Comparison of ENCODE assay signal across 33 cellular contexts in the genomic region with DNA sequence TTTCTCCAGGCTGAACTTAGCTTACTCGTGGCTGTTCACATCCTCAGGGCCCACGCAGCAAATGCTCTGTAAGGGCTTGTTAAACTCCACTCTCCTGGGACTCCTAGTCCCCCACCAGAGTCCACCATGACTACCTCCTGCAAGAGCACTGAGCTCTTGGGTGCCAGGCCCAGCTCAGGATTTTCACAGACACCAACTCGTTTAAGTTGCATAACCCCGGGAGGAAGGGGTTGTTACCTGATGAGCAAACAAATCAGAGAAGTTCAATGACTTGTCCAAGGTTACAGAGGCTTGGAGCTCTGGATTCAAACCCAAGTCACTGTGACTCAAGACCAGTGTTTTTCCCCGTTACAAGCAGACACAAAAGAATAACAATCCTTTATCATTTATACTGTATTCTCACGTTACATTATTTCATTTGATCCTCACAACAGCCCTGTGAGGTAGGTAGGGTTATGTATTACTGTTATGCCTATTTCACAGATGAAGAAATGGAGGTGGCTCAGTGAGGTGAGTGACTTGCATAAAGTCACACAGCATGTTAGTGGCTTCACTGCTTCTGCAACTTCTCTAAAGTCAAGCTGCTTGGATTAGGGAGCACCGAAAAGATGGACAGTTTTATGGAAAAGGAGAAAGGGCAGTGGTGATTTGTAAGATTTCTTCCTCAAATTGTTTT. TPM values are rescaled to one million over a fixed set of nuclear protein-coding genes. Genes with fewer than 3 reads are reported as not detected.
DNase-seq lines count a peak whose midpoint lies in the region; ATAC-seq, FAIRE-seq and TF ChIP-seq lines count a peak whose summit lies in the region.
"Had no signal": no experiment of that assay in that cellular context is flagged by ENCODE, and none has a peak within 500 bp of the region (broad histone marks: within the 10 kb centered on the region; RNA-seq: fewer than 3 reads in every experiment).

No MANE protein-coding gene starts in this region.

- no peaks in the 10 kb centered on the region for H3K4me1 ChIP-seq in H9 (ENCODE audit: insufficient read depth, low read length)
- peaks cover 9 to 22% of the 10 kb centered on the region in 2 experiments; a peak in 4 of 5 replicates for H3K4me1 ChIP-seq in K562 (replicated peaks in 1 of 2; ENCODE audit: control insufficient read depth in 2 of 2, insufficient read depth in 2 of 2, low read length in 2 of 2)
- H3K4me1 ChIP-seq in right lobe of liver, result peaks cover 0 to 44% (median 11%) of the 10 kb centered on the region in 4 donors
- H3K4me1 ChIP-seq: Caco-2, colonic mucosa had no signal

- no peaks in the 10 kb centered on the region for H3K23me2 ChIP-seq in H9 (ENCODE audit: insufficient read length, low read depth, low read length, poor library complexity, severe bottlenecking)

- no peak overlapping the region for H3T11ph ChIP-seq in H9 (ENCODE audit: low read length)

- ATAC-seq in K562 (no peak), right lobe of liver (peak; percentile 22 to 57 (median 36)), HG03378 (IDR thresholded peaks at IDR 0.05; ENCODE audit: unreplicated experiment) (no peak)
- no peak for ATAC-seq in stimulated activated effector memory CD8-positive, alpha-beta T cell treated with anti-CD3 and anti-CD28 coated beads, Interleukin-12 subunit alpha, Interleukin-12 subunit beta, amount 100 ng/mL, for 72 hours
- no peak for ATAC-seq in naive thymus-derived CD8-positive, alpha-beta T cell
- ATAC-seq: left cardiac atrium; stimulated activated naive CD8-positive, alpha-beta T cell treated with anti-CD3 and anti-CD28 coated beads, Interleukin-15, Interleukin-2, amounts not matched to agents 100 U/mL and 50 U/mL, for 24 hours had no signal

- H3K9me3 ChIP-seq in H9 (ENCODE audit: control insufficient read depth, low read depth, low read length) (no peaks in the 10 kb centered on the region), K562 (replicated peaks; ENCODE audit: control insufficient read depth, insufficient read depth, low read depth, low read length) (no peaks in the 10 kb centered on the region), right lobe of liver (no peaks in the 10 kb centered on the region)
- H3K9me3 ChIP-seq: BLaER1, Caco-2, colonic mucosa, MG63 had no signal

- H2BK12ac ChIP-seq in H9 (ENCODE audit: insufficient read length, low read depth, low read length), result no peak overlapping the region

- no peak overlapping the region for H3K4me3 Mint-ChIP-seq in H9
- H3K4me3 Mint-ChIP-seq in stimulated activated effector memory CD8-positive, alpha-beta T cell treated with anti-CD3 and anti-CD28 coated beads, Interleukin-12 subunit alpha, Interleukin-12 subunit beta, amount 100 ng/mL, for 72 hours, result no peak overlapping the region
- no peak overlapping the region for H3K4me3 Mint-ChIP-seq in naive thymus-derived CD8-positive, alpha-beta T cell
- H3K4me3 Mint-ChIP-seq: activated CD4-positive, alpha-beta memory T cell treated with anti-CD3 and anti-CD28 coated beads, Interleukin-2, amount 10 ng/mL, durations not matched to agents 7 days and 5 days; activated naive CD4-positive, alpha-beta T cell treated with anti-CD3 and anti-CD28 coated beads, Interleukin-2, amount 10 ng/mL, durations not matched to agents 7 days and 5 days; activated T-helper 1 cell treated with anti-CD3 and anti-CD28 coated beads, Interleukin-12 subunit alpha, Interleukin-12 subunit beta, Interleukin-2, Interleukin-4 antibody, amounts not matched to agents 30 ng/mL and 10 ng/mL and 1 ng/mL, durations not matched to agents 14 hours and 24 hours and 36 hours had no signal

- H3K4me1 Mint-ChIP-seq in H9, result peaks cover 0 to 6% of the 10 kb centered on the region in 2 experiments; a peak in 2 of 4 replicates
- no peaks in the 10 kb centered on the region for H3K4me1 Mint-ChIP-seq in stimulated activated effector memory CD8-positive, alpha-beta T cell treated with anti-CD3 and anti-CD28 coated beads, Interleukin-12 subunit alpha, Interleukin-12 subunit beta, amount 100 ng/mL, for 72 hours
- H3K4me1 Mint-ChIP-seq in naive thymus-derived CD8-positive, alpha-beta T cell, result peaks cover 0 to 5% (median 2%) of the 10 kb centered on the region in 4 donors
- H3K4me1 Mint-ChIP-seq: activated CD4-positive, alpha-beta memory T cell treated with anti-CD3 and anti-CD28 coated beads, Interleukin-2, amount 10 ng/mL, durations not matched to agents 7 days and 5 days; activated naive CD4-positive, alpha-beta T cell treated with anti-CD3 and anti-CD28 coated beads, Interleukin-2, amount 10 ng/mL, durations not matched to agents 7 days and 5 days had no signal

- H3K9ac ChIP-seq in H9 (ENCODE audit: extremely low read depth, insufficient read length, low read length), result no peak overlapping the region
- H3K9ac ChIP-seq in K562 (ENCODE audit: insufficient read depth in 1 of 2, low read depth in 2 of 2, low read length in 2 of 2), result no peak overlapping the region
- H3K9ac ChIP-seq: BLaER1, KMS-11 had no signal

- TF ChIP-seq CTCF in H9 (conservative IDR thresholded peaks at IDR 0.05), result no peak
- TF ChIP-seq CTCF in K562 (IDR thresholded peaks at IDR 0.05 in 2 of 3, conservative IDR thresholded peaks at IDR 0.05 in 1 of 3; ENCODE audit: insufficient read depth in 2 of 3, low read depth in 1 of 3, low read length in 3 of 3), result no peak
- no peak for TF ChIP-seq CTCF in right lobe of liver (IDR thresholded peaks at IDR 0.05)

- H2BK5ac ChIP-seq in H9 (ENCODE audit: insufficient read length, low read length), result no peak overlapping the region

- intact Hi-C loops in K562 (cut with micrococcal nuclease), result no loop called here
- intact Hi-C loops in right lobe of liver (cut with DNase I), result no loop called here

- H3K4me3 ChIP-seq in K562 (no peak overlapping the region), right lobe of liver (peak overlapping the region; percentile 24 to 62 (median 55))
- H3K4me3 ChIP-seq: BLaER1, colonic mucosa, MG63, PC-9 had no signal

- no peak overlapping the region for H4K8ac ChIP-seq in H9 (replicated peaks; ENCODE audit: insufficient read length, low read depth, low read length)

- H4K20me1 ChIP-seq in H9 (ENCODE audit: control insufficient read depth, insufficient read depth, insufficient read length) (no peaks in the 10 kb centered on the region), K562 (replicated peaks; ENCODE audit: control insufficient read depth, insufficient read depth, low read length) (no peaks in the 10 kb centered on the region)
- H4K20me1 ChIP-seq: BLaER1 had no signal

- no peaks in the 10 kb centered on the region for H3K9me1 ChIP-seq in K562 (ENCODE audit: control insufficient read depth, insufficient read depth, low read length)

- H3K27me3 ChIP-seq in H9 (ENCODE audit: insufficient read depth, low read length), result no peaks in the 10 kb centered on the region
- no peaks in the 10 kb centered on the region for H3K27me3 ChIP-seq in K562 (ENCODE audit: control insufficient read depth in 2 of 2, insufficient read depth in 2 of 2, low read length in 2 of 2)
- no peaks in the 10 kb centered on the region for H3K27me3 ChIP-seq in right lobe of liver
- H3K27me3 ChIP-seq: BLaER1, colonic mucosa, MG63 had no signal

- POLR2A ChIA-PET in K562 (lab: Yijun Ruan, JAX), result interaction anchor here (0.7 to 2.8 kb wide), 2 partner anchors 11 kb away, joined by 3 to 8 read pairs; no protein-coding TSS in a partner anchor
- POLR2A ChIA-PET in naive thymus-derived CD8-positive, alpha-beta T cell (lab: Charles Lee), result interaction anchor here (0.6 kb wide), 1 partner anchor 231 kb away, joined by 3 read pairs; no protein-coding TSS in a partner anchor

- H3K27ac ChIP-seq in H9 (ENCODE audit: insufficient read length, low read depth, low read length), result no peak overlapping the region
- no peak overlapping the region for H3K27ac ChIP-seq in K562 (ENCODE audit: extremely low read depth, low read depth, low read length)
- peak overlapping the region; percentile 86 to 93 (median 93) for H3K27ac ChIP-seq in right lobe of liver
- H3K27ac ChIP-seq: BLaER1, colonic mucosa, epithelial cell of prostate, KMS-11, PC-9 had no signal

- no peak overlapping the region for H4K5ac ChIP-seq in H9 (ENCODE audit: insufficient read length, low read depth, low read length)

- H3K36me3 ChIP-seq in K562 (ENCODE audit: control insufficient read depth, insufficient read depth, low read length) (no peaks in the 10 kb centered on the region), right lobe of liver (peaks cover 0 to 4% (median 0%) of the 10 kb centered on the region in 4 donors)
- H3K36me3 ChIP-seq: colonic mucosa had no signal

- H3K23ac ChIP-seq in H9 (ENCODE audit: insufficient read length, low read depth, low read length), result no peak overlapping the region

- H3K4me2 ChIP-seq in H9 (ENCODE audit: insufficient read depth, insufficient read length, low read length) (no peak overlapping the region), K562 (ENCODE audit: insufficient read depth, low read length) (no peak overlapping the region)
- H3K4me2 ChIP-seq: BLaER1, KMS-11, PC-9 had no signal

- peaks cover 4 to 10% (median 5%) of the 10 kb centered on the region in 3 experiments; a peak in 4 of 7 replicates for H3K36me3 Mint-ChIP-seq in H9 (ENCODE audit: insufficient read depth in 1 of 3, low read depth in 3 of 3)
- peaks cover 1% of the 10 kb centered on the region for H3K36me3 Mint-ChIP-seq in stimulated activated effector memory CD8-positive, alpha-beta T cell treated with anti-CD3 and anti-CD28 coated beads, Interleukin-12 subunit alpha, Interleukin-12 subunit beta, amount 100 ng/mL, for 72 hours
- peaks cover 0 to 15% (median 12%) of the 10 kb centered on the region in 3 donors for H3K36me3 Mint-ChIP-seq in naive thymus-derived CD8-positive, alpha-beta T cell

- H3K56ac ChIP-seq in H9 (ENCODE audit: insufficient read length, low read depth, low read length), result no peak overlapping the region

- TF ChIP-seq RAD21 in K562 (CRISPR knock-in tag; conservative IDR thresholded peaks at IDR 0.05 in 1 of 2, IDR thresholded peaks at IDR 0.05 in 1 of 2), result no peak

- no peaks in the 10 kb centered on the region for H3K79me1 ChIP-seq in H9 (ENCODE audit: insufficient read depth, low read depth, low read length, poor library complexity, severe bottlenecking)

- no peak overlapping the region for H2AK5ac ChIP-seq in H9 (ENCODE audit: insufficient read length, low read length)

- H3K9me3 Mint-ChIP-seq in H9, result no peaks in the 10 kb centered on the region
- no peaks in the 10 kb centered on the region for H3K9me3 Mint-ChIP-seq in stimulated activated effector memory CD8-positive, alpha-beta T cell treated with anti-CD3 and anti-CD28 coated beads, Interleukin-12 subunit alpha, Interleukin-12 subunit beta, amount 100 ng/mL, for 72 hours
- no peaks in the 10 kb centered on the region for H3K9me3 Mint-ChIP-seq in naive thymus-derived CD8-positive, alpha-beta T cell
- H3K9me3 Mint-ChIP-seq: activated CD4-positive, alpha-beta memory T cell treated with anti-CD3 and anti-CD28 coated beads, Interleukin-2, amount 10 ng/mL, durations not matched to agents 7 days and 5 days; activated T-helper 1 cell treated with anti-CD3 and anti-CD28 coated beads, Interleukin-12 subunit alpha, Interleukin-12 subunit beta, Interleukin-2, Interleukin-4 antibody, amounts not matched to agents 30 ng/mL and 10 ng/mL and 1 ng/mL, durations not matched to agents 14 hours and 24 hours and 36 hours had no signal

- H3K27ac Mint-ChIP-seq in H9, result peak overlapping the region in 2 of 3 experiments; percentile 17 to 35; a peak in 4 of 7 replicates
- peak overlapping the region; percentile 13 for H3K27ac Mint-ChIP-seq in stimulated activated effector memory CD8-positive, alpha-beta T cell treated with anti-CD3 and anti-CD28 coated beads, Interleukin-12 subunit alpha, Interleukin-12 subunit beta, amount 100 ng/mL, for 72 hours
- H3K27ac Mint-ChIP-seq in naive thymus-derived CD8-positive, alpha-beta T cell, result peak overlapping the region in 2 of 10 donors; percentile 49 to 75
- H3K27ac Mint-ChIP-seq: activated CD4-positive, alpha-beta memory T cell treated with anti-CD3 and anti-CD28 coated beads, Interleukin-2, amount 10 ng/mL, durations not matched to agents 7 days and 5 days; activated naive CD4-positive, alpha-beta T cell treated with anti-CD3 and anti-CD28 coated beads, Interleukin-2, amount 10 ng/mL, durations not matched to agents 7 days and 5 days; activated T-helper 1 cell treated with anti-CD3 and anti-CD28 coated beads, Interleukin-12 subunit alpha, Interleukin-12 subunit beta, Interleukin-2, Interleukin-4 antibody, amounts not matched to agents 30 ng/mL and 10 ng/mL and 1 ng/mL, durations not matched to agents 14 hours and 24 hours and 36 hours had no signal

- DNase-seq in H9 (no peak), K562 (ENCODE audit: extremely low read depth in 1 of 4, low spot score in 3 of 4) (no peak), right lobe of liver (peak; percentile 45 to 83 (median 67)), SW 1271 (lab: John Stamatoyannopoulos, UW) (no peak)
- no peak for DNase-seq in stimulated activated effector memory CD8-positive, alpha-beta T cell treated with anti-CD3 and anti-CD28 coated beads, Interleukin-12 subunit alpha, Interleukin-12 subunit beta, amount 100 ng/mL, for 72 hours (ENCODE audit: low spot score in 2 of 2)
- DNase-seq in naive thymus-derived CD8-positive, alpha-beta T cell, result no peak
- DNase-seq: activated CD4-positive, alpha-beta memory T cell treated with anti-CD3 and anti-CD28 coated beads, Interleukin-2, amount 10 ng/mL, durations not matched to agents 7 days and 5 days; activated CD8-positive, alpha-beta memory T cell treated with anti-CD3 and anti-CD28 coated beads, Interleukin-2, amount 50 U/mL, for 48 hours; activated naive CD4-positive, alpha-beta T cell treated with anti-CD3 and anti-CD28 coated beads, Interleukin-2, amount 10 ng/mL, durations not matched to agents 7 days and 5 days; amygdala; Caco-2; colonic mucosa; DMS53; effector CD8-positive, alpha-beta T cell; hypothalamus; left cardiac atrium; mesenchymal stem cell; MG63; NCI-H2029; NCI-H524; NK-92 treated with Interleukin-12 subunit alpha and Interleukin-12 subunit beta, amount 100 ng/mL, for 24 hours; occipital lobe; PC-9; SHP77; small intestine; stimulated activated naive CD8-positive, alpha-beta T cell treated with anti-CD3 and anti-CD28 coated beads, Interleukin-15, Interleukin-2, amounts not matched to agents 100 U/mL and 50 U/mL, for 24 hours; T-helper 2 cell had no signal

- no peak overlapping the region for H3K14ac ChIP-seq in H9 (ENCODE audit: insufficient read depth, low read length)

- TF ChIP-seq POLR2A in K562 (conservative IDR thresholded peaks at IDR 0.05) (no peak), right lobe of liver (IDR thresholded peaks at IDR 0.05) (peak; percentile 69)

- H3K27me3 Mint-ChIP-seq in H9 (ENCODE audit: low read depth), result no peaks in the 10 kb centered on the region
- H3K27me3 Mint-ChIP-seq in naive thymus-derived CD8-positive, alpha-beta T cell, result no peaks in the 10 kb centered on the region
- H3K27me3 Mint-ChIP-seq: activated CD4-positive, alpha-beta memory T cell treated with anti-CD3 and anti-CD28 coated beads, Interleukin-2, amount 10 ng/mL, durations not matched to agents 7 days and 5 days; activated naive CD4-positive, alpha-beta T cell treated with anti-CD3 and anti-CD28 coated beads, Interleukin-2, amount 10 ng/mL, durations not matched to agents 7 days and 5 days had no signal

- TF ChIP-seq EP300 in K562 (IDR thresholded peaks at IDR 0.05; ENCODE audit: low read length), result no peak

- in situ Hi-C loops in K562 (cut with MboI), result no loop called here

- no CpG with 5 or more reads among the region's 7 CpGs for WGBS in H9 (ENCODE audit: extremely low coverage, insufficient read length, low lambda C conversion rate)
- WGBS in K562 (ENCODE audit: insufficient coverage, low coverage, missing lambda C conversion rate), result 35% methylated on average over 7 of the region's 7 CpGs
- 35% methylated on average over 7 of the region's 7 CpGs for WGBS in right lobe of liver (ENCODE audit: insufficient coverage, low coverage, low lambda C conversion rate, missing lambda C conversion rate)

- no peak overlapping the region for H4K91ac ChIP-seq in H9 (ENCODE audit: insufficient read length, low read depth, low read length)

- H2BK15ac ChIP-seq in H9 (ENCODE audit: low read depth, low read length), result no peak overlapping the region

- no TSS peak for BruUV-seq in K562 (replicated peaks; lab: Mats Ljungman, UMichigan)

- H2AFZ ChIP-seq in H9 (ENCODE audit: low read length) (no peak overlapping the region), K562 (ENCODE audit: low read depth, low read length) (no peak overlapping the region)
- H2AFZ ChIP-seq: PC-9 had no signal

- no peak overlapping the region for H3K18ac ChIP-seq in H9 (ENCODE audit: insufficient read length, low read depth, low read length)

- no peak overlapping the region for H2BK120ac ChIP-seq in H9 (ENCODE audit: low read depth, low read length, poor library complexity, severe bottlenecking)

- CTCF ChIA-PET in K562 (lab: Yijun Ruan, JAX; ENCODE audit: low intra/inter-chr PET ratio), result no interaction called here

- no peak overlapping the region for H3K4ac ChIP-seq in H9 (ENCODE audit: low read depth, low read length)

- H3K79me2 ChIP-seq in H9 (ENCODE audit: insufficient read depth, low read length), result no peaks in the 10 kb centered on the region
- H3K79me2 ChIP-seq in K562 (ENCODE audit: control insufficient read depth, insufficient read depth, low read length), result no peaks in the 10 kb centered on the region

- no peak for FAIRE-seq in K562 (lab: Jason Lieb, UNC)
- FAIRE-seq: bronchial epithelial cell, small intestine had no signal

- H2BK20ac ChIP-seq in H9 (ENCODE audit: low read depth, low read length, poor library complexity, severe bottlenecking), result no peak overlapping the region

RNA-seq across cellular contexts. Expression of gene KCTD21, which starts 17.4 kb away (rescaled TPM):
- total RNA-seq in H9 (2021) (4.0 and 4.3 TPM in 2 replicates), K562 (2014; rRNA removed) (1.5 and 2.1 TPM in 2 replicates), K562 (2014; rRNA removed; fragmentation: Illumina TruSeq; extraction: Trizol) (1.7 and 1.9 TPM in 2 replicates), K562 (2015; rRNA removed; fragmentation: Illumina TruSeq; extraction: Trizol) (2.0 and 2.4 TPM in 2 replicates), K562 (2021) (2.2 and 2.4 TPM in 2 replicates), right lobe of liver (10 to 100 TPM in 5 of 6 experiments, 1 to 10 TPM in 1; 9.6 to 15.6 (median 11.9) TPM)
- total RNA-seq in K562 (2011; cell fraction: chromatin; rRNA removed; ENCODE audit: low replicate concordance), result 3.6 and 6.5 TPM in 2 replicates
- 3.0 and 4.7 TPM in 2 replicates for total RNA-seq in K562 (2011; cell fraction: nucleolus; rRNA removed)
- total RNA-seq in K562 (2011; cell fraction: nucleoplasm; rRNA removed), result 4.0 and 7.8 TPM in 2 replicates
- polyA plus RNA-seq in K562 (2011; rRNA removed) (4.2 and 5.4 TPM in 2 replicates), K562 (2014; fragmentation: Illumina TruSeq; extraction: Trizol) (3.3 and 4.3 TPM in 2 replicates), K562 (2014; fragmentation: Nextera tagmentation; extraction: Ambion mirVana) (under 1 TPM; 0.34 to 0.80 TPM), K562 (2014; rRNA removed) (1.7 and 1.8 TPM in 2 replicates)
- polyA plus RNA-seq in K562 (2011; cell fraction: cytosol; rRNA removed), result 5.2 and 5.6 TPM in 2 replicates
- polyA plus RNA-seq in K562 (2011; cell fraction: nucleus; rRNA removed), result 1.3 and 2.4 TPM in 2 replicates
- 4.1 and 5.4 TPM in 2 replicates for polyA plus RNA-seq in K562 (2012)
- polyA minus RNA-seq in K562 (2011; rRNA and poly(A)+ RNA removed), result 4.0 and 5.1 TPM in 2 replicates
- 2.1 and 3.5 TPM in 2 replicates for polyA minus RNA-seq in K562 (2011; cell fraction: cytosol; rRNA and poly(A)+ RNA removed)
- 1.5 and 2.0 TPM in 2 replicates for polyA minus RNA-seq in K562 (2011; cell fraction: nucleus; rRNA and poly(A)+ RNA removed)
- 1 to 10 TPM; 5.1 to 6.1 TPM for total RNA-seq in naive thymus-derived CD8-positive, alpha-beta T cell
- 1 to 10 TPM in 1 of 3 donors, under 1 TPM in 2; 0.08 to 2.5 (median 0.94) TPM for polyA plus RNA-seq in naive thymus-derived CD8-positive, alpha-beta T cell

RNA-seq across cellular contexts. Expression of gene USP35, which starts 17.7 kb away (rescaled TPM):
- total RNA-seq in H9 (2021) (6.8 and 7.7 TPM in 2 replicates), K562 (2014; rRNA removed) (3.3 and 4.8 TPM in 2 replicates), K562 (2014; rRNA removed; fragmentation: Illumina TruSeq; extraction: Trizol) (1.6 and 2.1 TPM in 2 replicates), K562 (2015; rRNA removed; fragmentation: Illumina TruSeq; extraction: Trizol) (2.4 and 3.3 TPM in 2 replicates), K562 (2021) (3.8 and 4.1 TPM in 2 replicates), right lobe of liver (10 to 100 TPM in 1 of 6 experiments, 1 to 10 TPM in 5; 5.3 to 10.1 (median 7.9) TPM)
- 11.2 and 24.7 TPM in 2 replicates for total RNA-seq in K562 (2011; cell fraction: chromatin; rRNA removed; ENCODE audit: low replicate concordance)
- 14.8 and 15.9 TPM in 2 replicates for total RNA-seq in K562 (2011; cell fraction: nucleolus; rRNA removed)
- total RNA-seq in K562 (2011; cell fraction: nucleoplasm; rRNA removed), result 11.8 and 13.5 TPM in 2 replicates
- polyA plus RNA-seq in K562 (2011; rRNA removed) (3.9 and 4.4 TPM in 2 replicates), K562 (2014; fragmentation: Illumina TruSeq; extraction: Trizol) (3.0 and 3.6 TPM in 2 replicates), K562 (2014; fragmentation: Nextera tagmentation; extraction: Ambion mirVana) (under 1 TPM; 0.01 to 0.07 TPM), K562 (2014; rRNA removed) (3.6 and 4.0 TPM in 2 replicates)
- polyA plus RNA-seq in K562 (2011; cell fraction: cytosol; rRNA removed), result 3.2 and 3.9 TPM in 2 replicates
- polyA plus RNA-seq in K562 (2011; cell fraction: nucleus; rRNA removed), result 23.4 and 38.4 TPM in 2 replicates
- polyA plus RNA-seq in K562 (2012), result 3.9 and 6.0 TPM in 2 replicates
- polyA minus RNA-seq in K562 (2011; rRNA and poly(A)+ RNA removed), result 1.7 and 1.8 TPM in 2 replicates
- 1.1 and 3.0 TPM in 2 replicates for polyA minus RNA-seq in K562 (2011; cell fraction: cytosol; rRNA and poly(A)+ RNA removed)
- 6.1 and 7.2 TPM in 2 replicates for polyA minus RNA-seq in K562 (2011; cell fraction: nucleus; rRNA and poly(A)+ RNA removed)
- total RNA-seq in naive thymus-derived CD8-positive, alpha-beta T cell, result 10 to 100 TPM; 11.4 to 12.4 TPM
- 1 to 10 TPM in 2 of 3 donors, under 1 TPM in 1; 0.76 to 1.5 (median 1.5) TPM for polyA plus RNA-seq in naive thymus-derived CD8-positive, alpha-beta T cell

RNA-seq across cellular contexts. Expression of gene ALG8, which starts 31.6 kb away (rescaled TPM):
- total RNA-seq in H9 (2021) (77.5 and 78.8 TPM in 2 replicates), K562 (2014; rRNA removed) (59.3 and 59.6 TPM in 2 replicates), K562 (2014; rRNA removed; fragmentation: Illumina TruSeq; extraction: Trizol) (112 and 120 TPM in 2 replicates), K562 (2015; rRNA removed; fragmentation: Illumina TruSeq; extraction: Trizol) (92.9 and 97.8 TPM in 2 replicates), K562 (2021) (76.8 and 83.7 TPM in 2 replicates), right lobe of liver (10 to 100 TPM; 22.0 to 38.0 (median 30.3) TPM)
- 165 and 287 TPM in 2 replicates for total RNA-seq in K562 (2011; cell fraction: chromatin; rRNA removed; ENCODE audit: low replicate concordance)
- 180 and 196 TPM in 2 replicates for total RNA-seq in K562 (2011; cell fraction: nucleolus; rRNA removed)
- total RNA-seq in K562 (2011; cell fraction: nucleoplasm; rRNA removed), result 233 and 248 TPM in 2 replicates
- polyA plus RNA-seq in K562 (2011; rRNA removed) (119 and 159 TPM in 2 replicates), K562 (2014; fragmentation: Illumina TruSeq; extraction: Trizol) (105 and 106 TPM in 2 replicates), K562 (2014; fragmentation: Nextera tagmentation; extraction: Ambion mirVana) (100 to 1,000 TPM; 176 to 189 TPM), K562 (2014; rRNA removed) (68.8 and 91.8 TPM in 2 replicates)
- polyA plus RNA-seq in K562 (2011; cell fraction: cytosol; rRNA removed), result 61.4 and 110 TPM in 2 replicates
- 70.2 and 80.7 TPM in 2 replicates for polyA plus RNA-seq in K562 (2011; cell fraction: nucleus; rRNA removed)
- 63.2 and 74.2 TPM in 2 replicates for polyA plus RNA-seq in K562 (2012)
- 157 and 185 TPM in 2 replicates for polyA minus RNA-seq in K562 (2011; rRNA and poly(A)+ RNA removed)
- polyA minus RNA-seq in K562 (2011; cell fraction: cytosol; rRNA and poly(A)+ RNA removed), result 34.0 and 66.0 TPM in 2 replicates
- 44.8 and 66.9 TPM in 2 replicates for polyA minus RNA-seq in K562 (2011; cell fraction: nucleus; rRNA and poly(A)+ RNA removed)
- 10 to 100 TPM; 37.4 to 40.3 TPM for total RNA-seq in naive thymus-derived CD8-positive, alpha-beta T cell
- 10 to 100 TPM; 54.6 to 65.0 (median 64.4) TPM for polyA plus RNA-seq in naive thymus-derived CD8-positive, alpha-beta T cell

Comparison
In these comparisons a context has a peak if more than half of its experiments do, and no peak if none do; other contexts are left out.
1. DNase-seq: peak in right lobe of liver (3 of 3); none in H9 (single experiment), K562 (0 of 4), stimulated activated effector memory CD8-positive, alpha-beta T cell treated with anti-CD3 and anti-CD28 coated beads, Interleukin-12 subunit alpha, Interleukin-12 subunit beta, amount 100 ng/mL, for 72 hours (0 of 2), naive thymus-derived CD8-positive, alpha-beta T cell (0 of 10) and SW 1271 (0 of 2).
2. H3K27ac ChIP-seq: peak in right lobe of liver (3 of 3); none in H9 (single experiment) and K562 (single experiment).
3. ATAC-seq: peak in right lobe of liver (4 of 4); none in K562 (single experiment), stimulated activated effector memory CD8-positive, alpha-beta T cell treated with anti-CD3 and anti-CD28 coated beads, Interleukin-12 subunit alpha, Interleukin-12 subunit beta, amount 100 ng/mL, for 72 hours (single experiment), naive thymus-derived CD8-positive, alpha-beta T cell (0 of 2) and HG03378 (single experiment).